ENCODE assay signal across 20 cellular contexts in genomic region chr7:122719010-122719578, GRCh38. TPM values are rescaled to one million over a fixed set of nuclear protein-coding genes. Genes with fewer than 3 reads are reported as not detected.
DNase-seq lines count a peak whose midpoint lies in the region; ATAC-seq, FAIRE-seq and TF ChIP-seq lines count a peak whose summit lies in the region.
"Had no signal": no experiment of that assay in that cellular context is flagged by ENCODE, and none has a peak within 500 bp of the region (broad histone marks: within the 10 kb centered on the region; RNA-seq: fewer than 3 reads in every experiment).

No MANE protein-coding gene starts in this region.

- H3K4me1 ChIP-seq in GM23338 (ENCODE audit: insufficient read depth), result no peaks in the 10 kb centered on the region; the same call in 1 of the 2 replicates
- no peaks in the 10 kb centered on the region for H3K4me1 ChIP-seq in GM12878 (ENCODE audit: control insufficient read depth, insufficient read depth, low read length)
- H3K4me1 ChIP-seq: BLaER1 had no signal

- SMC1A ChIA-PET in GM12878 (lab: Charles Lee; ENCODE audit: uncharacterized antibody, unreplicated experiment), result interaction anchor here (0.6 to 7.5 kb wide), 12 partner anchors 8 to 343 kb away, joined by 3 to 58 read pairs (median 4); no protein-coding TSS in a partner anchor

- intact Hi-C loops in Calu3 (cut with micrococcal nuclease; ENCODE audit: unreplicated experiment), result no loop called here
- intact Hi-C loops in GM12878 (cut with micrococcal nuclease; ENCODE audit: unreplicated experiment), result no loop called here
- intact Hi-C loops in left colon (cut with DNase I, micrococcal nuclease), result no loop called here

- H3K79me2 ChIP-seq in GM23338 (replicated peaks; ENCODE audit: insufficient read depth) (peaks cover 5% of the 10 kb centered on the region; the same call in 1 of the 2 replicates), GM12878 (ENCODE audit: control insufficient read depth, insufficient read depth, low read length) (no peaks in the 10 kb centered on the region)

- no peak for TF ChIP-seq POLR2A in GM12878 (IDR thresholded peaks at IDR 0.05; ENCODE audit: low read depth, low read length)

- in situ Hi-C loops in GM12878 (cut with MboI), result no loop called here

- DNase-seq in Calu3 (no peak), GM23338 (ENCODE audit: low spot score) (no peak), GM12878 (ENCODE audit: low read depth, low spot score) (no peak), left colon (no peak), RKO (ENCODE audit: low spot score) (no peak), NOMO-1 treated with dmso at 0.1 percent for 144 hours (lab: John Stamatoyannopoulos, UW; ENCODE audit: unreplicated experiment) (no peak)
- DNase-seq in activated CD4-positive, alpha-beta T cell treated with anti-CD3 and anti-CD28 coated beads, Interleukin-2, amount 50 U/mL, for 1 hour, result no peak
- DNase-seq: 8988T; AML-193; CD8-positive, alpha-beta memory T cell; DMS 273 treated with DMSO at 0.1 percent for 48 hours; HCEC 1CT; IMR-90; KBM-7 had no signal

- no peaks in the 10 kb centered on the region for H3K9me3 ChIP-seq in GM12878 (replicated peaks; ENCODE audit: control insufficient read depth, insufficient read depth, low read length)
- H3K9me3 ChIP-seq: BLaER1 had no signal

- H3K27ac Mint-ChIP-seq in Calu3 (ENCODE audit: unreplicated experiment) (peak overlapping the region; percentile 23), GM23338 (no peak overlapping the region; the same call in 1 of the 2 replicates)
- H3K27ac Mint-ChIP-seq: CD8-positive, alpha-beta memory T cell had no signal

- 7% methylated on average over 4 of the region's 4 CpGs for WGBS in GM12878 (ENCODE audit: insufficient coverage, insufficient replicate concordance, low lambda C conversion rate, missing lambda C conversion rate)

- no peaks in the 10 kb centered on the region for H3K36me3 ChIP-seq in GM23338 (ENCODE audit: insufficient read depth)
- H3K36me3 ChIP-seq in GM12878 (ENCODE audit: control insufficient read depth in 2 of 2, insufficient read depth in 2 of 2, low read length in 1 of 2), result no peaks in the 10 kb centered on the region
- H3K36me3 ChIP-seq: BLaER1 had no signal

- peaks cover 3% of the 10 kb centered on the region for H3K9me3 Mint-ChIP-seq in Calu3 (ENCODE audit: low read depth, unreplicated experiment)
- peaks cover 5% of the 10 kb centered on the region; the same call in 2 of the 3 replicates for H3K9me3 Mint-ChIP-seq in GM23338

- no peak overlapping the region for H3K4me3 ChIP-seq in GM23338
- H3K4me3 ChIP-seq in GM12878, result no peak overlapping the region
- H3K4me3 ChIP-seq: BLaER1 had no signal

- no peak overlapping the region for H3K9ac ChIP-seq in GM12878 (ENCODE audit: control insufficient read depth, insufficient read depth, low read length)
- H3K9ac ChIP-seq: BLaER1 had no signal

- peak overlapping the region; percentile 11; the same call in 1 of the 2 replicates for H3K4me2 ChIP-seq in GM23338
- no peak overlapping the region for H3K4me2 ChIP-seq in GM12878 (ENCODE audit: control insufficient read depth, insufficient read depth)
- H3K4me2 ChIP-seq: BLaER1 had no signal

- no peak for TF ChIP-seq EP300 in GM12878 (IDR thresholded peaks at IDR 0.05; ENCODE audit: borderline replicate concordance in 1 of 2, control insufficient read depth in 1 of 2, low read depth in 2 of 2, low read length in 2 of 2)

- H3K27me3 Mint-ChIP-seq in Calu3 (ENCODE audit: unreplicated experiment) (no peaks in the 10 kb centered on the region), GM23338 (ENCODE audit: insufficient read depth, low read depth, poor library complexity) (peaks cover 3% of the 10 kb centered on the region)
- H3K27me3 Mint-ChIP-seq: CD8-positive, alpha-beta memory T cell had no signal

- POLR2A ChIA-PET in GM12878 (lab: Charles Lee), result interaction anchor here (1.0 to 1.4 kb wide), 2 partner anchors 7 to 36 kb away, joined by 3 to 5 read pairs; no protein-coding TSS in a partner anchor

- FAIRE-seq in GM12878 (lab: Jason Lieb, UNC), result no peak
- FAIRE-seq: GM12892, GM19239 had no signal

- BruUV-seq in Calu3 (replicated peaks; lab: Mats Ljungman, UMichigan), result no TSS peak
- no TSS peak for BruUV-seq in GM12878 (replicated peaks; lab: Mats Ljungman, UMichigan)

- peaks cover 9% of the 10 kb centered on the region; the same call in 1 of the 2 replicates for H3K9me2 ChIP-seq in GM23338 (ENCODE audit: insufficient read depth)

- H3K36me3 Mint-ChIP-seq in Calu3 (ENCODE audit: insufficient read depth, unreplicated experiment) (no peaks in the 10 kb centered on the region), GM23338 (ENCODE audit: low read depth) (peaks cover 5% of the 10 kb centered on the region; the same call in 2 of the 3 replicates)
- H3K36me3 Mint-ChIP-seq: CD8-positive, alpha-beta memory T cell had no signal

- peak; percentile 59 for ATAC-seq in GM23338
- ATAC-seq in GM12878, result peak; percentile 61
- peak; percentile 50 for ATAC-seq in left colon

- H3K27ac ChIP-seq in GM23338 (ENCODE audit: low read depth) (no peak overlapping the region), GM12878 (ENCODE audit: control insufficient read depth, insufficient read depth) (no peak overlapping the region)
- H3K27ac ChIP-seq: BLaER1, HL-60 had no signal

- H3F3A ChIP-seq in GM23338 (replicated peaks; ENCODE audit: low read depth), result no peaks in the 10 kb centered on the region

- no peak overlapping the region for H2AFZ ChIP-seq in GM23338
- H2AFZ ChIP-seq in GM12878 (ENCODE audit: control insufficient read depth, low read depth, low read length), result no peak overlapping the region

- H3K4me3 Mint-ChIP-seq in Calu3 (ENCODE audit: low read depth, unreplicated experiment), result no peak overlapping the region
- no peak overlapping the region for H3K4me3 Mint-ChIP-seq in GM23338
- H3K4me3 Mint-ChIP-seq: CD8-positive, alpha-beta memory T cell had no signal

- RAD21 ChIA-PET in GM12878 (lab: Charles Lee; ENCODE audit: unreplicated experiment), result interaction anchor here (0.6 to 1.7 kb wide), 7 partner anchors 9 to 84 kb away, joined by 3 to 5 read pairs (median 4); no protein-coding TSS in a partner anchor

- H4K20me1 ChIP-seq in GM23338 (replicated peaks; ENCODE audit: insufficient read depth), result no peaks in the 10 kb centered on the region
- H4K20me1 ChIP-seq in GM12878 (ENCODE audit: control insufficient read depth, insufficient read depth), result no peaks in the 10 kb centered on the region
- H4K20me1 ChIP-seq: BLaER1 had no signal

- H3K27me3 ChIP-seq in GM23338 (ENCODE audit: insufficient read depth) (no peaks in the 10 kb centered on the region), GM12878 (replicated peaks in 1 of 2; ENCODE audit: control insufficient read depth in 2 of 2, insufficient read depth in 2 of 2, low read length in 1 of 2) (no peaks in the 10 kb centered on the region)
- H3K27me3 ChIP-seq: BLaER1 had no signal

- no peak for TF ChIP-seq RAD21 in GM12878 (IDR thresholded peaks at IDR 0.05; ENCODE audit: insufficient read depth, low read depth, low read length)

- CTCF ChIA-PET in Calu3 (lab: Charles Lee) (no interaction called here), GM12878 (lab: Yijun Ruan, JAX) (interaction anchor here (0.6 to 1.2 kb wide), 5 partner anchors 15 to 579 kb away, joined by 3 to 4 read pairs (median 3); no protein-coding TSS in a partner anchor)

- TF ChIP-seq CTCF in Calu3 (IDR thresholded peaks at IDR 0.05; ENCODE audit: unreplicated experiment), result no peak
- no peak for TF ChIP-seq CTCF in GM23338 (conservative IDR thresholded peaks at IDR 0.05; ENCODE audit: low read depth in 2 of 2)
- TF ChIP-seq CTCF in GM12878 (IDR thresholded peaks at IDR 0.05 in 2 of 3, conservative IDR thresholded peaks at IDR 0.05 in 1 of 3; ENCODE audit: control insufficient read depth in 2 of 3, extremely low read depth in 1 of 3, insufficient read depth in 1 of 3, low read depth in 3 of 3, low read length in 3 of 3), result no peak

- H3K4me1 Mint-ChIP-seq in Calu3 (ENCODE audit: low read depth, unreplicated experiment) (no peaks in the 10 kb centered on the region), GM23338 (peaks cover 29% of the 10 kb centered on the region)
- H3K4me1 Mint-ChIP-seq: CD8-positive, alpha-beta memory T cell had no signal

RNA-seq across cellular contexts. Expression of gene RNF148, which starts 16.4 kb away (rescaled TPM):
- total RNA-seq in Calu3 (2022), result 0.76 and 0.99 TPM in 2 replicates
- total RNA-seq in GM23338 (2014; rRNA removed; shearing (Covaris generic)), result 0.23 and 2.2 TPM in 2 replicates
- not detected in 2 replicates for polyA plus RNA-seq in GM23338 (2016; fragmentation: Nextera tagmentation; extraction: Ambion mirVana)
- 0.52 TPM in 1 of 2 replicates, not detected in the other for total RNA-seq in GM12878 (2013; cell fraction: nucleolus; rRNA removed)
- 0.16 and 0.17 TPM in 2 replicates for total RNA-seq in GM12878 (2014; rRNA removed)
- 0.14 TPM in 1 of 2 replicates, not detected in the other for total RNA-seq in GM12878 (2014; rRNA removed; fragmentation: Illumina TruSeq; extraction: Trizol)
- not detected in 2 replicates for total RNA-seq in GM12878 (2021)
- polyA plus RNA-seq in GM12878 (2011; ENCODE audit: low read depth), result not detected
- 0.22 and 0.27 TPM in 2 replicates for polyA plus RNA-seq in GM12878 (2011; rRNA removed)
- polyA plus RNA-seq in GM12878 (2011; cell fraction: cytosol; rRNA removed), result 0.13 TPM in 1 of 2 replicates, not detected in the other
- polyA plus RNA-seq in GM12878 (2011; cell fraction: nucleus; rRNA removed), result 0.81 and 0.92 TPM in 2 replicates
- not detected in 2 replicates for polyA plus RNA-seq in GM12878 (2012)
- polyA plus RNA-seq in GM12878 (2014; fragmentation: Illumina TruSeq; extraction: Trizol), result 0.06 TPM in 1 of 2 replicates, not detected in the other
- polyA plus RNA-seq in GM12878 (2014; fragmentation: Nextera tagmentation; extraction: Ambion mirVana), result not detected
- polyA plus RNA-seq in GM12878 (2014; rRNA removed), result not detected in 2 replicates
- polyA plus RNA-seq in GM12878 (2016; fragmentation: Nextera tagmentation; extraction: Ambion mirVana), result not detected
- polyA minus RNA-seq in GM12878 (2011; rRNA and poly(A)+ RNA removed), result 2.5 and 4.4 TPM in 2 replicates
- polyA minus RNA-seq in GM12878 (2011; cell fraction: cytosol; rRNA and poly(A)+ RNA removed), result not detected in 2 replicates
- polyA minus RNA-seq in GM12878 (2011; cell fraction: nucleus; rRNA and poly(A)+ RNA removed), result 3.4 and 7.8 TPM in 2 replicates
- total RNA-seq in left colon, result 1 to 10 TPM in 1 of 2 donors, under 1 TPM in 1; 0.25 to 1.0 TPM
- total RNA-seq: CD8-positive, alpha-beta memory T cell; Daoy; IMR-90 had no signal
- polyA plus RNA-seq: CD8-positive, alpha-beta memory T cell; IMR-90 had no signal

RNA-seq across cellular contexts. Expression of gene RNF133, which starts 20.2 kb away (rescaled TPM):
- total RNA-seq in Calu3 (2022) (0.69 and 0.97 TPM in 2 replicates), GM12878 (2014; rRNA removed) (not detected in 2 replicates), GM12878 (2014; rRNA removed; fragmentation: Illumina TruSeq; extraction: Trizol) (not detected in 2 replicates), GM12878 (2021) (not detected in 2 replicates), left colon (1 to 10 TPM in 1 of 2 donors, under 1 TPM in 1; 0.53 to 1.3 TPM)
- 1.1 and 2.0 TPM in 2 replicates for total RNA-seq in GM23338 (2014; rRNA removed; shearing (Covaris generic))
- polyA plus RNA-seq in GM23338 (2016; fragmentation: Nextera tagmentation; extraction: Ambion mirVana) (not detected in 2 replicates), GM12878 (2011; rRNA removed) (0.05 TPM in 1 of 2 replicates, not detected in the other), GM12878 (2014; fragmentation: Illumina TruSeq; extraction: Trizol) (not detected in 2 replicates), GM12878 (2014; fragmentation: Nextera tagmentation; extraction: Ambion mirVana) (not detected), GM12878 (2014; rRNA removed) (not detected in 2 replicates), GM12878 (2016; fragmentation: Nextera tagmentation; extraction: Ambion mirVana) (not detected)
- total RNA-seq in GM12878 (2013; cell fraction: nucleolus; rRNA removed), result 0.47 TPM in 1 of 2 replicates, not detected in the other
- polyA plus RNA-seq in GM12878 (2011; ENCODE audit: low read depth), result not detected
- not detected in 2 replicates for polyA plus RNA-seq in GM12878 (2011; cell fraction: cytosol; rRNA removed)
- polyA plus RNA-seq in GM12878 (2011; cell fraction: nucleus; rRNA removed), result 0.15 and 0.20 TPM in 2 replicates
- not detected in 2 replicates for polyA plus RNA-seq in GM12878 (2012)
- polyA minus RNA-seq in GM12878 (2011; rRNA and poly(A)+ RNA removed), result 0.93 and 1.3 TPM in 2 replicates
- not detected in 2 replicates for polyA minus RNA-seq in GM12878 (2011; cell fraction: cytosol; rRNA and poly(A)+ RNA removed)
- polyA minus RNA-seq in GM12878 (2011; cell fraction: nucleus; rRNA and poly(A)+ RNA removed), result 2.4 and 3.7 TPM in 2 replicates
- total RNA-seq: CD8-positive, alpha-beta memory T cell; Daoy; H4; IMR-90 had no signal
- polyA plus RNA-seq: CD8-positive, alpha-beta memory T cell; IMR-90 had no signal
